In genomic region chr9:12333966-12334365, GRCh38 we compare ENCODE assay signal across 5 cellular contexts.
DNase-seq lines count a peak whose midpoint lies in the region; ATAC-seq and TF ChIP-seq lines count a peak whose summit lies in the region.
"Not testable (repeated sequence)": the region's sequence is repeated elsewhere in the genome, so short reads cannot be mapped to it uniquely, and the experiment has no call there.

No MANE protein-coding gene starts in this region.

- H3K4me1 Mint-ChIP-seq in GM23338, result not testable (repeated sequence)
- H3K4me1 Mint-ChIP-seq in WTC11, result peaks cover 10% of the 10 kb centered on the region

- intact Hi-C loops in PC-9 (cut with micrococcal nuclease; ENCODE audit: unreplicated experiment), result not testable (repeated sequence)

- not testable (repeated sequence) for H2AFZ ChIP-seq in GM23338
- peak overlapping the region; percentile 75 for H2AFZ ChIP-seq in PC-9

- H3K79me2 ChIP-seq in GM23338 (replicated peaks; ENCODE audit: insufficient read depth); PC-9 (ENCODE audit: low read depth): not testable (repeated sequence)

- not testable (repeated sequence) for BruUV-seq in PC-9 (replicated peaks; lab: Mats Ljungman, UMichigan)

- H4K20me1 ChIP-seq in GM23338 (replicated peaks; ENCODE audit: insufficient read depth); PC-9 (ENCODE audit: insufficient read depth): not testable (repeated sequence)

- H3K27ac Mint-ChIP-seq in GM23338, result 0 out of 2 replicates have a peak overlapping the region, but pooled peaks have one; percentile 40
- peak overlapping the region; percentile 60 for H3K27ac Mint-ChIP-seq in WTC11

- not testable (repeated sequence) for H3K27me3 ChIP-seq in GM23338 (ENCODE audit: insufficient read depth); PC-9 (ENCODE audit: insufficient read depth, low read depth)

- not testable (repeated sequence) for H3K36me3 ChIP-seq in GM23338 (ENCODE audit: insufficient read depth); PC-9 (ENCODE audit: low read depth)

- not testable (repeated sequence) for H3K27me3 Mint-ChIP-seq in GM23338 (ENCODE audit: insufficient read depth, low read depth, poor library complexity); WTC11 (ENCODE audit: low read depth)

- H3F3A ChIP-seq in GM23338 (replicated peaks; ENCODE audit: low read depth); PC-9 (ENCODE audit: insufficient read depth, low read depth): not testable (repeated sequence)

- POLR2A ChIA-PET in PC-9 (lab: Charles Lee; ENCODE audit: unreplicated experiment); WTC11 (lab: Charles Lee): not testable (repeated sequence)

- H3K27ac ChIP-seq in C4-2B, result peak overlapping the region; percentile 47
- not testable (repeated sequence) for H3K27ac ChIP-seq in GM23338 (ENCODE audit: low read depth); PC-9

- not testable (repeated sequence) for H3K9me2 ChIP-seq in GM23338 (ENCODE audit: insufficient read depth); PC-9 (ENCODE audit: insufficient read depth)

- not testable (repeated sequence) for H3K4me3 ChIP-seq in GM23338
- peak overlapping the region; percentile 46 for H3K4me3 ChIP-seq in LNCaP clone FGC (ENCODE audit: low read depth, low read length)
- H3K4me3 ChIP-seq in PC-9, result peak overlapping the region; percentile 56

- not testable (repeated sequence) for ATAC-seq in GM23338, WTC11

- H3K4me2 ChIP-seq in GM23338, result not testable (repeated sequence)
- H3K4me2 ChIP-seq in PC-9, result peak overlapping the region; percentile 65

- CTCF ChIA-PET in PC-9 (lab: Charles Lee), result not testable (repeated sequence)
- CTCF ChIA-PET in WTC11 (lab: Charles Lee), result interaction anchor here (1.0 kb wide), 1 partner anchor 125 kb away, joined by 4 read pairs; no protein-coding TSS in a partner anchor

- H3K4me1 ChIP-seq in GM23338 (ENCODE audit: insufficient read depth); PC-9 (replicated peaks; ENCODE audit: insufficient read depth): not testable (repeated sequence)

- H3K9me3 ChIP-seq in PC-9 (ENCODE audit: insufficient read depth, low read depth), result not testable (repeated sequence)

- not testable (repeated sequence) for H3K4me3 Mint-ChIP-seq in GM23338
- peak overlapping the region; percentile 34 for H3K4me3 Mint-ChIP-seq in WTC11

- not testable (repeated sequence) for DNase-seq in GM23338 (ENCODE audit: low spot score); LNCaP clone FGC (ENCODE audit: low read depth); PC-9; WTC11 (ENCODE audit: low spot score)

- H3K9me3 Mint-ChIP-seq in GM23338, result not testable (repeated sequence)
- H3K9me3 Mint-ChIP-seq in WTC11, result peaks cover 11% of the 10 kb centered on the region

- TF ChIP-seq CTCF in C4-2B (conservative IDR thresholded peaks at IDR 0.05); GM23338 (conservative IDR thresholded peaks at IDR 0.05; ENCODE audit: low read depth in 2 of 2); LNCaP clone FGC (IDR thresholded peaks at IDR 0.05; ENCODE audit: control insufficient read depth, extremely low read depth, insufficient read depth); PC-9 (conservative IDR thresholded peaks at IDR 0.05); WTC11 (IDR thresholded peaks at IDR 0.05): not testable (repeated sequence)

- H3K36me3 Mint-ChIP-seq in GM23338 (ENCODE audit: low read depth), result not testable (repeated sequence)
- peaks cover 16% of the 10 kb centered on the region for H3K36me3 Mint-ChIP-seq in WTC11
